ENCODE assay signal across 16 cellular contexts in genomic region chr10:29285624-29286051, GRCh38. TPM values are rescaled to one million over a fixed set of nuclear protein-coding genes. Genes with fewer than 3 reads are reported as not detected.
A peak's percentile ranks its signal among the peaks of the same experiment; 100 is the strongest.
DNase-seq lines count a peak whose midpoint lies in the region; ATAC-seq and TF ChIP-seq lines count a peak whose summit lies in the region.
"Had no signal": no experiment of that assay in that cellular context is flagged by ENCODE, and none has a peak within 500 bp of the region (broad histone marks: within the 10 kb centered on the region; RNA-seq: fewer than 3 reads in every experiment).

No MANE protein-coding gene starts in this region.

- H3K27ac ChIP-seq in GM23338 (ENCODE audit: low read depth) (no peak overlapping the region), dorsolateral prefrontal cortex (no peak overlapping the region)

- no peak overlapping the region for H3K4me2 ChIP-seq in GM23338

- no peaks in the 10 kb centered on the region for H3K36me3 Mint-ChIP-seq in GM23338 (ENCODE audit: low read depth)
- H3K36me3 Mint-ChIP-seq: naive thymus-derived CD4-positive, alpha-beta T cell had no signal

- POLR2A ChIA-PET in GM10248 (lab: Yijun Ruan, JAX) = no interaction called here

- CTCF ChIA-PET in GM10248 (lab: Yijun Ruan, JAX) = interaction anchor here (1.1 to 1.9 kb wide), 3 partner anchors 18 to 46 kb away, joined by 3 to 7 read pairs (median 3); no protein-coding TSS in a partner anchor

- no peaks in the 10 kb centered on the region for H3K36me3 ChIP-seq in GM23338 (ENCODE audit: insufficient read depth)

- H3K27me3 ChIP-seq in GM23338 (ENCODE audit: insufficient read depth) (no peaks in the 10 kb centered on the region), dorsolateral prefrontal cortex (peaks cover 0 to 9% (median 0%) of the 10 kb centered on the region in 45 donors)

- H4K20me1 ChIP-seq in GM23338 (replicated peaks; ENCODE audit: insufficient read depth) = no peaks in the 10 kb centered on the region

- H3K79me2 ChIP-seq in GM23338 (replicated peaks; ENCODE audit: insufficient read depth) = no peaks in the 10 kb centered on the region

- DNase-seq in GM10248 (ENCODE audit: extremely low spot score) (peak; percentile 37), GM23338 (ENCODE audit: low spot score) (no peak), NCI-H2196 (lab: John Stamatoyannopoulos, UW; ENCODE audit: unreplicated experiment) (no peak), CD1c-positive myeloid dendritic cell (ENCODE audit: extremely low spot score) (no peak), dorsolateral prefrontal cortex (no peak)
- no peak for DNase-seq in activated CD4-positive, alpha-beta T cell treated with anti-CD3 and anti-CD28 coated beads, Interleukin-2, amount 50 U/mL, for 48 hours
- DNase-seq: islet precursor cell; MM.1S; naive thymus-derived CD4-positive, alpha-beta T cell had no signal

- no peaks in the 10 kb centered on the region for H3K4me1 ChIP-seq in GM23338 (ENCODE audit: insufficient read depth)

- ATAC-seq in GM19043 (IDR thresholded peaks at IDR 0.05; ENCODE audit: low read depth, unreplicated experiment) (peak; percentile 95), GM23338 (no peak), HG03159 (IDR thresholded peaks at IDR 0.05; ENCODE audit: unreplicated experiment) (peak; percentile 85)
- ATAC-seq: naive thymus-derived CD4-positive, alpha-beta T cell; Right ventricle myocardium inferior had no signal

- H3K9me2 ChIP-seq in GM23338 (ENCODE audit: insufficient read depth) = no peaks in the 10 kb centered on the region

- H3K4me1 Mint-ChIP-seq in GM23338 = no peaks in the 10 kb centered on the region
- H3K4me1 Mint-ChIP-seq: naive thymus-derived CD4-positive, alpha-beta T cell had no signal

- no peak overlapping the region for H3K4me3 Mint-ChIP-seq in GM23338
- H3K4me3 Mint-ChIP-seq: dendritic cell treated with granulocyte-macrophage colony-stimulating factor and Interleukin-4, amounts not matched to agents 40 ng/mL and 50 ng/mL, for 4 days; naive thymus-derived CD4-positive, alpha-beta T cell had no signal

- TF ChIP-seq CTCF in GM10248 (IDR thresholded peaks at IDR 0.05; ENCODE audit: control extremely low read depth, extremely low read depth, low read depth, missing control alignments) (no peak), GM23338 (conservative IDR thresholded peaks at IDR 0.05; ENCODE audit: low read depth in 2 of 2) (no peak), dorsolateral prefrontal cortex (IDR thresholded peaks at IDR 0.05 in 54 of 56, conservative IDR thresholded peaks at IDR 0.05 in 2 of 56; ENCODE audit: low read depth in 1 of 56, partially characterized antibody in 56 of 56) (no peak)

- H3K9me3 Mint-ChIP-seq in GM23338 = no peaks in the 10 kb centered on the region
- H3K9me3 Mint-ChIP-seq: dendritic cell treated with granulocyte-macrophage colony-stimulating factor and Interleukin-4, amounts not matched to agents 40 ng/mL and 50 ng/mL, for 4 days; naive thymus-derived CD4-positive, alpha-beta T cell had no signal

- H3F3A ChIP-seq in GM23338 (replicated peaks; ENCODE audit: low read depth) = no peaks in the 10 kb centered on the region

- intact Hi-C loops in dorsolateral prefrontal cortex (cut with DNase I) = no loop called here

- H3K4me3 ChIP-seq in GM23338 = no peak overlapping the region
- no peak overlapping the region for H3K4me3 ChIP-seq in dorsolateral prefrontal cortex

- H3K27me3 Mint-ChIP-seq in GM23338 (ENCODE audit: insufficient read depth, low read depth, poor library complexity) = no peaks in the 10 kb centered on the region

- no peak overlapping the region for H3K27ac Mint-ChIP-seq in GM23338
- H3K27ac Mint-ChIP-seq: dendritic cell treated with granulocyte-macrophage colony-stimulating factor and Interleukin-4, amounts not matched to agents 40 ng/mL and 50 ng/mL, for 4 days; naive thymus-derived CD4-positive, alpha-beta T cell had no signal

- H2AFZ ChIP-seq in GM23338 = 0 out of 2 replicates have a peak overlapping the region, but pooled peaks have one; percentile 56

TF ChIP-seq in GM23338, 12 proteins besides CTCF, POLR2A, EP300 and RAD21 (continues in another document):
- TF ChIP-seq STAT1 (IDR thresholded peaks at IDR 0.05; ENCODE audit: unreplicated experiment) = no peak
- no peak for TF ChIP-seq CREB1 (CRISPR knock-in tag; IDR thresholded peaks at IDR 0.05; ENCODE audit: low read depth)
- TF ChIP-seq ZNF462 (CRISPR knock-in tag; IDR thresholded peaks at IDR 0.05) = no peak
- TF ChIP-seq ZNF114 (CRISPR knock-in tag; IDR thresholded peaks at IDR 0.05) = no peak
- no peak for TF ChIP-seq ETS1 (IDR thresholded peaks at IDR 0.05)
- no peak for TF ChIP-seq EZH2phosphoT487 (IDR thresholded peaks at IDR 0.05; ENCODE audit: unreplicated experiment)
- TF ChIP-seq EZH2 (IDR thresholded peaks at IDR 0.05; ENCODE audit: low read depth, unreplicated experiment) = no peak
- no peak for TF ChIP-seq POLR2AphosphoS5 (IDR thresholded peaks at IDR 0.05; ENCODE audit: low read depth)
- no peak for TF ChIP-seq JUNB (IDR thresholded peaks at IDR 0.05; ENCODE audit: unreplicated experiment)
- no peak for TF ChIP-seq ZNF331 (CRISPR knock-in tag; IDR thresholded peaks at IDR 0.05; ENCODE audit: low read depth)
- TF ChIP-seq NANOG (IDR thresholded peaks at IDR 0.05; ENCODE audit: borderline replicate concordance) = no peak

RNA-seq across cellular contexts. Expression of gene LYZL1, which starts 3.2 kb away (rescaled TPM):
- not detected in 2 replicates for total RNA-seq in GM23338 (2014; rRNA removed; shearing (Covaris generic))
- not detected in 2 replicates for polyA plus RNA-seq in GM23338 (2016; fragmentation: Nextera tagmentation; extraction: Ambion mirVana)
- not detected for total RNA-seq in dorsolateral prefrontal cortex
- total RNA-seq: A172; naive thymus-derived CD4-positive, alpha-beta T cell; NCI-H460; Right ventricle myocardium inferior had no signal
- polyA plus RNA-seq: naive thymus-derived CD4-positive, alpha-beta T cell; thymus had no signal
